ENCODE assay signal across 10 cellular contexts in the genomic region with DNA sequence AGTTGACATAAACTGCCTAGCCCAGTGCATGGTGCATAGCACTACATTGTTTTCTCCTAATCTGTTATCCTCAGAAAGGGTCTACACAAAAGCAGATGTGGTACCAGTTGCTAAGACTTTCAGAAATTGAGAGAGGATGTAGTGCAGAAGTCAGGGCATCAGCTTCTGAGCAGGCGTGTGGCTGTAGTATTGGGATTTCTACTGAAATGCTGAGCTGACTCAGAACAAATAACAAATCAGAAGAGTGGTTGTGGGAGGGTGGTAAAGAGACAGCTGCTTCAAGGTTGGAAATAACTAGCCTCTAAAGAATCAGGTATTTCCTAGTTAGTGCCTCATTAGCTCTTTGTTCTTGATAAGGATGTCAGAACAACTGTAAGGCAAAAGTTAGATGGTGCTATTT.
A peak's percentile ranks its signal among the peaks of the same experiment; 100 is the strongest.
DNase-seq lines count a peak whose midpoint lies in the region; ATAC-seq and TF ChIP-seq lines count a peak whose summit lies in the region.
"Had no signal": no experiment of that assay in that cellular context is flagged by ENCODE, and none has a peak within 500 bp of the region (broad histone marks: within the 10 kb centered on the region; RNA-seq: fewer than 3 reads in every experiment).

No MANE protein-coding gene starts in this region.

- CTCF ChIA-PET in PC-9 (lab: Charles Lee) = no interaction called here

- no peaks in the 10 kb centered on the region for H3K27me3 ChIP-seq in PC-9 (ENCODE audit: insufficient read depth, low read depth)

- no peaks in the 10 kb centered on the region for H3K9me2 ChIP-seq in PC-9 (ENCODE audit: insufficient read depth)

- peaks cover 55% of the 10 kb centered on the region for H3K4me1 ChIP-seq in PC-9 (replicated peaks; ENCODE audit: insufficient read depth)

- no peaks in the 10 kb centered on the region for H3K9me3 Mint-ChIP-seq in memory B cell

- ATAC-seq in GM21528 (IDR thresholded peaks at IDR 0.05; ENCODE audit: low FRiP score, unreplicated experiment) (peak; percentile 59), memory B cell (ENCODE audit: low read depth) (no peak), GM21367 (IDR thresholded peaks at IDR 0.05; ENCODE audit: unreplicated experiment) (no peak), HG03039 (IDR thresholded peaks at IDR 0.05; ENCODE audit: unreplicated experiment) (no peak)

- POLR2A ChIA-PET in PC-9 (lab: Charles Lee; ENCODE audit: unreplicated experiment) = no interaction called here

- H3K4me3 ChIP-seq in PC-9 = no peak overlapping the region

- H3K4me3 Mint-ChIP-seq in memory B cell = no peak overlapping the region

- no peaks in the 10 kb centered on the region for H3K27me3 Mint-ChIP-seq in memory B cell

- peaks cover 10% of the 10 kb centered on the region for H3K79me2 ChIP-seq in PC-9 (ENCODE audit: low read depth)

- H3K27ac ChIP-seq in PC-9 = peak overlapping the region; percentile 47

- H3K36me3 ChIP-seq in PC-9 (ENCODE audit: low read depth) = 0 out of 2 replicates have a peak, but pooled peaks cover 21% of the 10 kb centered on the region

- BruUV-seq in PC-9 (replicated peaks; lab: Mats Ljungman, UMichigan) = no TSS peak

- peaks cover 15% of the 10 kb centered on the region for H3K36me3 Mint-ChIP-seq in memory B cell

- TF ChIP-seq CTCF in PC-9 (conservative IDR thresholded peaks at IDR 0.05) = no peak

- DNase-seq in NCI-H1417 (lab: John Stamatoyannopoulos, UW) (peak in 2 of 3 experiments; percentile 51 to 63), NCI-H1417 treated with DMSO at 0.1 percent for 48 hours (lab: John Stamatoyannopoulos, UW) (no peak), PC-9 (no peak), memory B cell (ENCODE audit: low spot score in 2 of 2) (no peak), NCI-H345 (lab: John Stamatoyannopoulos, UW) (no peak)
- DNase-seq: activated CD8-positive, alpha-beta memory T cell treated with anti-CD3 and anti-CD28 coated beads, Interleukin-2, amount 50 U/mL, for 4 hours; OCI-M1 had no signal

- peaks cover 25% of the 10 kb centered on the region for H3F3A ChIP-seq in PC-9 (ENCODE audit: insufficient read depth, low read depth)

- no peak overlapping the region for H2AFZ ChIP-seq in PC-9

- H3K9me3 ChIP-seq in PC-9 (ENCODE audit: insufficient read depth, low read depth) = no peaks in the 10 kb centered on the region

- intact Hi-C loops in PC-9 (cut with micrococcal nuclease; ENCODE audit: unreplicated experiment) = no loop called here

- peak overlapping the region; percentile 52 for H3K27ac Mint-ChIP-seq in memory B cell

- H3K4me1 Mint-ChIP-seq in memory B cell = peaks cover 54% of the 10 kb centered on the region

- 0 out of 2 replicates have a peak overlapping the region, but pooled peaks have one; percentile 5 for H3K4me2 ChIP-seq in PC-9

- H4K20me1 ChIP-seq in PC-9 (ENCODE audit: insufficient read depth) = no peaks in the 10 kb centered on the region; the same call in 1 of the 2 replicates

Comparison
In these comparisons a context has a peak if more than half of its experiments do, and no peak if none do; other contexts are left out.
1. DNase-seq: peak in NCI-H1417 (2 of 3); none in NCI-H1417 treated with DMSO at 0.1 percent for 48 hours (single experiment), PC-9 (0 of 2), memory B cell (0 of 2) and NCI-H345 (single experiment).